In genomic region chr1:25785321-25786067, GRCh38 we compare ENCODE assay signal across 17 cellular contexts.
"Had no signal": no experiment of that assay in that cellular context is flagged by ENCODE, and none has a peak within 500 bp of the region (broad histone marks: within the 10 kb centered on the region; RNA-seq: fewer than 3 reads in every experiment).

No MANE protein-coding gene starts in this region.

- DNase-seq: activated naive CD4-positive, alpha-beta T cell treated with Interleukin-2 at 50 U/mL for 16 hours; central memory CD4-positive, alpha-beta T cell; colonic mucosa; esophagus squamous epithelium; glutamatergic neuron; immature natural killer cell; mammary epithelial cell; natural killer cell; posterior cingulate gyrus; stimulated activated CD4-positive, alpha-beta T cell treated with anti-CD3 and anti-CD28 coated beads, Interleukin-15, amount 100 ng/mL, for 24 hours; stimulated activated CD4-positive, alpha-beta T cell treated with anti-CD3 and anti-CD28 coated beads, Interleukin-4, amount 100 ng/mL, for 1 hour; stimulated activated naive B cell treated with anti-CD40 and anti-IgM and Interleukin-4, amounts not matched to agents 10 μg/mL and 1 μg/mL and 100 μg/mL, for 72 hours; SW 1271 had no signal

- H3K36me3 ChIP-seq: colonic mucosa, neutrophil had no signal

- H3K9me3 ChIP-seq: colonic mucosa, esophagus squamous epithelium, neutrophil, suprapubic skin had no signal

- H3K4me1 ChIP-seq: colonic mucosa had no signal

- ATAC-seq: activated T-helper 17 cell treated with anti-CD3 and anti-CD28 coated beads, Interleukin-2, amount 50 U/mL, for 72 hours; natural killer cell; stimulated activated naive B cell treated with anti-CD40 and anti-IgM and Interleukin-4, amounts not matched to agents 10 μg/mL and 1 μg/mL and 100 μg/mL, for 72 hours had no signal

- H3K4me3 ChIP-seq: colonic mucosa, esophagus squamous epithelium, skin epidermis, suprapubic skin had no signal

- H3K27ac ChIP-seq: colonic mucosa, neutrophil, skin epidermis, suprapubic skin had no signal

- H3K27me3 ChIP-seq: colonic mucosa, esophagus squamous epithelium, neutrophil, suprapubic skin had no signal
